In genomic region chr15:88484781-88485246, GRCh38 we compare ENCODE assay signal across 15 cellular contexts. TPM values are rescaled to one million over a fixed set of nuclear protein-coding genes. Genes with fewer than 3 reads are reported as not detected.
DNase-seq lines count a peak whose midpoint lies in the region; ATAC-seq, FAIRE-seq and TF ChIP-seq lines count a peak whose summit lies in the region.
"Had no signal": no experiment of that assay in that cellular context is flagged by ENCODE, and none has a peak within 500 bp of the region (broad histone marks: within the 10 kb centered on the region; RNA-seq: fewer than 3 reads in every experiment).

No MANE protein-coding gene starts in this region.

- peak; percentile 91 for FAIRE-seq in D721Med (lab: Jason Lieb, UNC)

- H3K36me3 ChIP-seq in mesendoderm (ENCODE audit: control insufficient read depth, insufficient read depth, low read length): no peaks in the 10 kb centered on the region
- H3K36me3 ChIP-seq: SJSA1 had no signal

- no peak overlapping the region for H3K4ac ChIP-seq in mesendoderm (ENCODE audit: low read depth, low read length)

- H2BK5ac ChIP-seq in mesendoderm (ENCODE audit: low read length): no peak overlapping the region

- no peak overlapping the region for H3K18ac ChIP-seq in mesendoderm (ENCODE audit: low read length)

- ATAC-seq in SK-N-SH treated with all-trans-retinoic acid at 6 μM for 48 hours: no peak
- no peak for ATAC-seq in GM21717 (IDR thresholded peaks at IDR 0.05; ENCODE audit: unreplicated experiment)
- ATAC-seq: naive thymus-derived CD4-positive, alpha-beta T cell; stimulated activated naive B cell treated with anti-CD40 and anti-IgM and Interleukin-4, amounts not matched to agents 10 μg/mL and 1 μg/mL and 100 μg/mL, for 72 hours had no signal

- DNase-seq in D721Med (ENCODE audit: insufficient read length, low spot score) (peak; percentile 79), MV-4-11 (lab: John Stamatoyannopoulos, UW) (peak; percentile 76), choroid plexus epithelial cell (ENCODE audit: low read depth) (peak; percentile 24), mesendoderm (peak; percentile 49), NCI-H510A (lab: John Stamatoyannopoulos, UW) (no peak), SHP77 treated with DMSO at 0.1 percent for 48 hours (lab: John Stamatoyannopoulos, UW) (no peak)
- DNase-seq: activated CD4-positive, alpha-beta T cell treated with anti-CD3 and anti-CD28 coated beads for 4 hours; activated gamma-delta T cell treated with Interleukin-2 at 50 U/mL for 16 hours; CD4-positive, CD25-positive, alpha-beta regulatory T cell; naive thymus-derived CD4-positive, alpha-beta T cell; NCI-H2029 treated with DMSO at 0.1 percent for 48 hours; stimulated activated naive B cell treated with anti-CD40 and anti-IgM and Interleukin-4, amounts not matched to agents 10 μg/mL and 1 μg/mL and 100 μg/mL, for 72 hours had no signal

- H3K23ac ChIP-seq in mesendoderm (ENCODE audit: low read length): no peak overlapping the region

- no peak overlapping the region for H3K9ac ChIP-seq in mesendoderm (ENCODE audit: low read length)

- TF ChIP-seq CTCF in D721Med (IDR thresholded peaks at IDR 0.05; ENCODE audit: insufficient read depth, missing control alignments): no peak
- no peak for TF ChIP-seq CTCF in choroid plexus epithelial cell (conservative IDR thresholded peaks at IDR 0.05; ENCODE audit: low read depth, low read length)

- no peaks in the 10 kb centered on the region for H3K27me3 ChIP-seq in mesendoderm (ENCODE audit: insufficient read depth, low read length, poor library complexity)
- H3K27me3 ChIP-seq: SJSA1 had no signal

- H2AK5ac ChIP-seq in mesendoderm (ENCODE audit: low read length): no peak overlapping the region

- H3K27ac ChIP-seq in mesendoderm (ENCODE audit: low read depth, low read length): no peak overlapping the region
- H3K27ac ChIP-seq: SJSA1 had no signal

- H3K4me2 ChIP-seq in mesendoderm (ENCODE audit: low read length): no peak overlapping the region

- no peak overlapping the region for H2BK15ac ChIP-seq in mesendoderm (replicated peaks; ENCODE audit: low read depth)

- H4K5ac ChIP-seq in mesendoderm (ENCODE audit: low read length): no peak overlapping the region

- no peak overlapping the region for H3K56ac ChIP-seq in mesendoderm (ENCODE audit: low read length)

- no peaks in the 10 kb centered on the region for H3K79me1 ChIP-seq in mesendoderm (ENCODE audit: low read length)

- no peaks in the 10 kb centered on the region for H3K79me2 ChIP-seq in mesendoderm (ENCODE audit: control insufficient read depth, insufficient read depth, low read length)

- H4K8ac ChIP-seq in mesendoderm (ENCODE audit: low read depth, low read length): no peak overlapping the region

- WGBS in mesendoderm (ENCODE audit: extremely low coverage, insufficient coverage, low lambda C conversion rate): no CpG with 5 or more reads among the region's 7 CpGs

- H3K4me1 ChIP-seq in mesendoderm (ENCODE audit: control insufficient read depth, low read depth, low read length): peaks cover 2% of the 10 kb centered on the region
- H3K4me1 ChIP-seq: SJSA1 had no signal

- H3K4me3 ChIP-seq in choroid plexus epithelial cell (ENCODE audit: low read depth, low read length): no peak overlapping the region
- H3K4me3 ChIP-seq in mesendoderm (ENCODE audit: low read length): no peak overlapping the region
- H3K4me3 ChIP-seq: SJSA1 had no signal

- H2BK120ac ChIP-seq in mesendoderm (ENCODE audit: low read depth, low read length): no peak overlapping the region

TF ChIP-seq in SK-N-SH treated with all-trans-retinoic acid at 6 μM for 48 hours, 23 proteins besides CTCF, POLR2A, EP300 and RAD21:
- TF ChIP-seq ESRRG (CRISPR knock-in tag; IDR thresholded peaks at IDR 0.05) (no peak), CSDC2 (CRISPR knock-in tag; IDR thresholded peaks at IDR 0.05) (no peak), BACH2 (CRISPR knock-in tag; IDR thresholded peaks at IDR 0.05; ENCODE audit: borderline replicate concordance) (no peak), ZFP30 (CRISPR knock-in tag; IDR thresholded peaks at IDR 0.05) (no peak), ZC3H10 (CRISPR knock-in tag; IDR thresholded peaks at IDR 0.05) (no peak), ZNF70 (CRISPR knock-in tag; IDR thresholded peaks at IDR 0.05) (no peak), ZNF565 (CRISPR knock-in tag; conservative IDR thresholded peaks at IDR 0.05; ENCODE audit: low read depth) (no peak), TCF4 (CRISPR knock-in tag; IDR thresholded peaks at IDR 0.05; ENCODE audit: borderline replicate concordance) (no peak), ISL1 (CRISPR knock-in tag; IDR thresholded peaks at IDR 0.05) (no peak), SNAI2 (CRISPR knock-in tag; IDR thresholded peaks at IDR 0.05) (no peak), ARNTL (CRISPR knock-in tag; IDR thresholded peaks at IDR 0.05; ENCODE audit: borderline replicate concordance, low read depth) (no peak)
- TF ChIP-seq, protein P1, sequence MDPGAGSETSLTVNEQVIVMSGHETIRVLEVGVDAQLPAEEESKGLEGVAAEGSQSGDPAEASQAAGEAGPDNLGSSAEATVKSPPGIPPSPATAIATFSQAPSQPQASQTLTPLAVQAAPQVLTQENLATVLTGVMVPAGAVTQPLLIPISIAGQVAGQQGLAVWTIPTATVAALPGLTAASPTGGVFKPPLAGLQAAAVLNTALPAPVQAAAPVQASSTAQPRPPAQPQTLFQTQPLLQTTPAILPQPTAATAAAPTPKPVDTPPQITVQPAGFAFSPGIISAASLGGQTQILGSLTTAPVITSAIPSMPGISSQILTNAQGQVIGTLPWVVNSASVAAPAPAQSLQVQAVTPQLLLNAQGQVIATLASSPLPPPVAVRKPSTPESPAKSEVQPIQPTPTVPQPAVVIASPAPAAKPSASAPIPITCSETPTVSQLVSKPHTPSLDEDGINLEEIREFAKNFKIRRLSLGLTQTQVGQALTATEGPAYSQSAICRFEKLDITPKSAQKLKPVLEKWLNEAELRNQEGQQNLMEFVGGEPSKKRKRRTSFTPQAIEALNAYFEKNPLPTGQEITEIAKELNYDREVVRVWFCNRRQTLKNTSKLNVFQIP (CRISPR knock-in tag; IDR thresholded peaks at IDR 0.05; ENCODE audit: borderline replicate concordance, low read depth): no peak
- TF ChIP-seq, protein P2, sequence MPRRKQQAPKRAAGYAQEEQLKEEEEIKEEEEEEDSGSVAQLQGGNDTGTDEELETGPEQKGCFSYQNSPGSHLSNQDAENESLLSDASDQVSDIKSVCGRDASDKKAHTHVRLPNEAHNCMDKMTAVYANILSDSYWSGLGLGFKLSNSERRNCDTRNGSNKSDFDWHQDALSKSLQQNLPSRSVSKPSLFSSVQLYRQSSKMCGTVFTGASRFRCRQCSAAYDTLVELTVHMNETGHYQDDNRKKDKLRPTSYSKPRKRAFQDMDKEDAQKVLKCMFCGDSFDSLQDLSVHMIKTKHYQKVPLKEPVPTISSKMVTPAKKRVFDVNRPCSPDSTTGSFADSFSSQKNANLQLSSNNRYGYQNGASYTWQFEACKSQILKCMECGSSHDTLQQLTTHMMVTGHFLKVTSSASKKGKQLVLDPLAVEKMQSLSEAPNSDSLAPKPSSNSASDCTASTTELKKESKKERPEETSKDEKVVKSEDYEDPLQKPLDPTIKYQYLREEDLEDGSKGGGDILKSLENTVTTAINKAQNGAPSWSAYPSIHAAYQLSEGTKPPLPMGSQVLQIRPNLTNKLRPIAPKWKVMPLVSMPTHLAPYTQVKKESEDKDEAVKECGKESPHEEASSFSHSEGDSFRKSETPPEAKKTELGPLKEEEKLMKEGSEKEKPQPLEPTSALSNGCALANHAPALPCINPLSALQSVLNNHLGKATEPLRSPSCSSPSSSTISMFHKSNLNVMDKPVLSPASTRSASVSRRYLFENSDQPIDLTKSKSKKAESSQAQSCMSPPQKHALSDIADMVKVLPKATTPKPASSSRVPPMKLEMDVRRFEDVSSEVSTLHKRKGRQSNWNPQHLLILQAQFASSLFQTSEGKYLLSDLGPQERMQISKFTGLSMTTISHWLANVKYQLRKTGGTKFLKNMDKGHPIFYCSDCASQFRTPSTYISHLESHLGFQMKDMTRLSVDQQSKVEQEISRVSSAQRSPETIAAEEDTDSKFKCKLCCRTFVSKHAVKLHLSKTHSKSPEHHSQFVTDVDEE (CRISPR knock-in tag; IDR thresholded peaks at IDR 0.05): no peak
- TF ChIP-seq, protein P3, sequence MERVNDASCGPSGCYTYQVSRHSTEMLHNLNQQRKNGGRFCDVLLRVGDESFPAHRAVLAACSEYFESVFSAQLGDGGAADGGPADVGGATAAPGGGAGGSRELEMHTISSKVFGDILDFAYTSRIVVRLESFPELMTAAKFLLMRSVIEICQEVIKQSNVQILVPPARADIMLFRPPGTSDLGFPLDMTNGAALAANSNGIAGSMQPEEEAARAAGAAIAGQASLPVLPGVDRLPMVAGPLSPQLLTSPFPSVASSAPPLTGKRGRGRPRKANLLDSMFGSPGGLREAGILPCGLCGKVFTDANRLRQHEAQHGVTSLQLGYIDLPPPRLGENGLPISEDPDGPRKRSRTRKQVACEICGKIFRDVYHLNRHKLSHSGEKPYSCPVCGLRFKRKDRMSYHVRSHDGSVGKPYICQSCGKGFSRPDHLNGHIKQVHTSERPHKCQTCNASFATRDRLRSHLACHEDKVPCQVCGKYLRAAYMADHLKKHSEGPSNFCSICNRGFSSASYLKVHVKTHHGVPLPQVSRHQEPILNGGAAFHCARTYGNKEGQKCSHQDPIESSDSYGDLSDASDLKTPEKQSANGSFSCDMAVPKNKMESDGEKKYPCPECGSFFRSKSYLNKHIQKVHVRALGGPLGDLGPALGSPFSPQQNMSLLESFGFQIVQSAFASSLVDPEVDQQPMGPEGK (CRISPR knock-in tag; IDR thresholded peaks at IDR 0.05; ENCODE audit: borderline replicate concordance): no peak
- TF ChIP-seq, protein P4, sequence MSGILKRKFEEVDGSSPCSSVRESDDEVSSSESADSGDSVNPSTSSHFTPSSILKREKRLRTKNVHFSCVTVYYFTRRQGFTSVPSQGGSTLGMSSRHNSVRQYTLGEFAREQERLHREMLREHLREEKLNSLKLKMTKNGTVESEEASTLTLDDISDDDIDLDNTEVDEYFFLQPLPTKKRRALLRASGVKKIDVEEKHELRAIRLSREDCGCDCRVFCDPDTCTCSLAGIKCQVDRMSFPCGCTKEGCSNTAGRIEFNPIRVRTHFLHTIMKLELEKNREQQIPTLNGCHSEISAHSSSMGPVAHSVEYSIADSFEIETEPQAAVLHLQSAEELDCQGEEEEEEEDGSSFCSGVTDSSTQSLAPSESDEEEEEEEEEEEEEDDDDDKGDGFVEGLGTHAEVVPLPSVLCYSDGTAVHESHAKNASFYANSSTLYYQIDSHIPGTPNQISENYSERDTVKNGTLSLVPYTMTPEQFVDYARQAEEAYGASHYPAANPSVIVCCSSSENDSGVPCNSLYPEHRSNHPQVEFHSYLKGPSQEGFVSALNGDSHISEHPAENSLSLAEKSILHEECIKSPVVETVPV (CRISPR knock-in tag; IDR thresholded peaks at IDR 0.05): no peak

RNA-seq across cellular contexts. Expression of gene MRPS11, which starts 17.3 kb away (rescaled TPM):
- polyA plus RNA-seq in mesendoderm (2013, experiment 1 of 2): 62.4 TPM
- polyA plus RNA-seq in mesendoderm (2013, experiment 2 of 2): 61.5 TPM

RNA-seq across cellular contexts. Expression of gene MRPL46, which starts 17.6 kb away (rescaled TPM):
- 40.4 TPM for polyA plus RNA-seq in mesendoderm (2013, experiment 1 of 2)
- polyA plus RNA-seq in mesendoderm (2013, experiment 2 of 2): 41.5 TPM

Comparison
In these comparisons a context has a peak if more than half of its experiments do, and no peak if none do; other contexts are left out.
1. DNase-seq: peak in D721Med (single experiment), MV-4-11 (single experiment), choroid plexus epithelial cell (single experiment) and mesendoderm (single experiment); none in NCI-H510A (single experiment) and SHP77 treated with DMSO at 0.1 percent for 48 hours (single experiment).